11 cellular contexts compared by ENCODE assay signal in genomic region chr10:68954904-68955303, GRCh38. TPM values are rescaled to one million over a fixed set of nuclear protein-coding genes. Genes with fewer than 3 reads are reported as not detected.
DNase-seq lines count a peak whose midpoint lies in the region; ATAC-seq and TF ChIP-seq lines count a peak whose summit lies in the region.
"Had no signal": no experiment of that assay in that cellular context is flagged by ENCODE, and none has a peak within 500 bp of the region (broad histone marks: within the 10 kb centered on the region; RNA-seq: fewer than 3 reads in every experiment).

No MANE protein-coding gene starts in this region.

- no peak overlapping the region for H3K9ac ChIP-seq in fibroblast of lung (ENCODE audit: insufficient read depth, low read length)

- no peak overlapping the region for H2AFZ ChIP-seq in fibroblast of lung (ENCODE audit: low read length)

- no peaks in the 10 kb centered on the region for H3K9me3 Mint-ChIP-seq in T-cell
- H3K9me3 Mint-ChIP-seq in stimulated activated memory B cell treated with anti-CD40 and anti-IgM and Interleukin-4, amounts not matched to agents 10 μg/mL and 1 μg/mL and 100 μg/mL, for 72 hours, result no peaks in the 10 kb centered on the region

- CTCF ChIA-PET in T-cell (lab: Charles Lee), result interaction anchor here (0.7 to 1.5 kb wide), 7 partner anchors 13 to 274 kb away, joined by 3 to 10 read pairs (median 4); partner anchors contain the start of gene KIFBP (in 1 of the 2)

- H3K79me2 ChIP-seq in fibroblast of lung (ENCODE audit: control insufficient read depth, insufficient read depth, low read length), result peaks cover 37% of the 10 kb centered on the region

- H3K4me3 Mint-ChIP-seq in T-cell, result peak overlapping the region; percentile 41 to 95 (median 46)
- H3K4me3 Mint-ChIP-seq in stimulated activated memory B cell treated with anti-CD40 and anti-IgM and Interleukin-4, amounts not matched to agents 10 μg/mL and 1 μg/mL and 100 μg/mL, for 72 hours, result peak overlapping the region; percentile 60

- H3K27me3 ChIP-seq in heart left ventricle (no peaks in the 10 kb centered on the region), fibroblast of lung (ENCODE audit: control insufficient read depth, insufficient read depth, low read length) (no peaks in the 10 kb centered on the region)
- H3K27me3 ChIP-seq: adrenal gland, SJSA1 had no signal

- ATAC-seq in heart left ventricle, result no peak
- ATAC-seq in Right ventricle myocardium inferior, result no peak
- ATAC-seq in T-cell (replicated peaks in 1 of 4), result no peak
- no peak for ATAC-seq in stimulated activated memory B cell treated with anti-CD40 and anti-IgM and Interleukin-4, amounts not matched to agents 10 μg/mL and 1 μg/mL and 100 μg/mL, for 72 hours

- no peaks in the 10 kb centered on the region for H3K27me3 Mint-ChIP-seq in T-cell
- H3K27me3 Mint-ChIP-seq in stimulated activated memory B cell treated with anti-CD40 and anti-IgM and Interleukin-4, amounts not matched to agents 10 μg/mL and 1 μg/mL and 100 μg/mL, for 72 hours, result no peaks in the 10 kb centered on the region

- intact Hi-C loops in heart left ventricle (cut with DNase I) (loop anchor here in 1 of 10 donors (2.0 kb wide), 1 partner anchor 54 kb away; the partner anchor contains the start of gene DDX50), Right ventricle myocardium inferior (cut with DNase I) (no loop called here)

- H3K27ac ChIP-seq in heart left ventricle (peak overlapping the region in 2 of 12 donors; percentile 70 to 81), fibroblast of lung (ENCODE audit: insufficient read depth, low read length) (no peak overlapping the region)

- peaks cover 24 to 35% (median 32%) of the 10 kb centered on the region in 3 donors for H3K4me1 Mint-ChIP-seq in T-cell
- H3K4me1 Mint-ChIP-seq in stimulated activated memory B cell treated with anti-CD40 and anti-IgM and Interleukin-4, amounts not matched to agents 10 μg/mL and 1 μg/mL and 100 μg/mL, for 72 hours, result peaks cover 21% of the 10 kb centered on the region

- DNase-seq in heart left ventricle, result no peak
- DNase-seq in Right ventricle myocardium inferior (ENCODE audit: missing footprints), result no peak
- no peak for DNase-seq in T-cell
- no peak for DNase-seq in fibroblast of lung (ENCODE audit: low read depth in 2 of 2)
- no peak for DNase-seq in NCI-H2227 (lab: John Stamatoyannopoulos, UW; ENCODE audit: unreplicated experiment)
- no peak for DNase-seq in SHP77 (lab: John Stamatoyannopoulos, UW)
- DNase-seq in islet precursor cell, result no peak
- DNase-seq: stimulated activated naive CD4-positive, alpha-beta T cell had no signal

- TF ChIP-seq POLR2A in heart left ventricle (IDR thresholded peaks at IDR 0.05), result no peak

- WGBS in heart left ventricle, 4 donors, result 89 to 95% (median 92%) methylated on average over 12 of the region's 12 CpGs

- H3K4me1 ChIP-seq in heart left ventricle (peaks cover 4 to 34% (median 21%) of the 10 kb centered on the region in 12 donors), fibroblast of lung (ENCODE audit: control insufficient read depth, extremely low read depth, insufficient read depth, low read length) (no peaks in the 10 kb centered on the region)

- H3K36me3 Mint-ChIP-seq in T-cell, result peaks cover 4% of the 10 kb centered on the region
- H3K36me3 Mint-ChIP-seq in stimulated activated memory B cell treated with anti-CD40 and anti-IgM and Interleukin-4, amounts not matched to agents 10 μg/mL and 1 μg/mL and 100 μg/mL, for 72 hours, result peaks cover 13% of the 10 kb centered on the region

- TF ChIP-seq CTCF in heart left ventricle (IDR thresholded peaks at IDR 0.05) (no peak), fibroblast of lung (conservative IDR thresholded peaks at IDR 0.05 in 1 of 2, IDR thresholded peaks at IDR 0.05 in 1 of 2; ENCODE audit: low read depth in 1 of 2, low read length in 2 of 2) (no peak)

- H3K36me3 ChIP-seq in heart left ventricle (peaks cover 0 to 34% (median 25%) of the 10 kb centered on the region in 9 donors), fibroblast of lung (ENCODE audit: control insufficient read depth, insufficient read depth, low read length) (peaks cover under 1% of the 10 kb centered on the region)

- peak overlapping the region in 1 of 2 donors; percentile 74 for H3K27ac Mint-ChIP-seq in T-cell
- peak overlapping the region; percentile 98 for H3K27ac Mint-ChIP-seq in stimulated activated memory B cell treated with anti-CD40 and anti-IgM and Interleukin-4, amounts not matched to agents 10 μg/mL and 1 μg/mL and 100 μg/mL, for 72 hours

- no peaks in the 10 kb centered on the region for H4K20me1 ChIP-seq in fibroblast of lung (ENCODE audit: control insufficient read depth, extremely low read depth, insufficient read depth, low read length)

- H3K4me3 ChIP-seq in heart left ventricle (peak overlapping the region in 7 of 12 donors; percentile 76 to 96 (median 92)), fibroblast of lung (replicated peaks in 1 of 4; ENCODE audit: control extremely low read depth in 1 of 4, insufficient read depth in 1 of 4, low read depth in 3 of 4, low read length in 4 of 4) (peak overlapping the region in 1 of 4 experiments; percentile 99)

- H3K9me3 ChIP-seq in heart left ventricle (no peaks in the 10 kb centered on the region), fibroblast of lung (ENCODE audit: control insufficient read depth, insufficient read depth, low read depth, low read length) (no peaks in the 10 kb centered on the region)
- H3K9me3 ChIP-seq: adrenal gland, SJSA1 had no signal

- POLR2A ChIA-PET in T-cell (lab: Charles Lee), result interaction anchor here in 1 of 2 donors (0.6 to 1.7 kb wide), 6 partner anchors 11 to 234 kb away, joined by 3 to 6 read pairs (median 4); partner anchors contain the start of gene CCAR1

- peak overlapping the region; percentile 88 for H3K4me2 ChIP-seq in fibroblast of lung (ENCODE audit: extremely low read depth, insufficient read depth, low read length)

RNA-seq across cellular contexts. Expression of gene DDX21, which starts 1.1 kb away (rescaled TPM):
- 10 to 100 TPM; 18.5 to 37.9 (median 26.2) TPM for total RNA-seq in heart left ventricle
- polyA plus RNA-seq in heart left ventricle, result 10 to 100 TPM in 1 of 2 donors, 1 to 10 TPM in 1; 8.0 to 40.2 TPM
- total RNA-seq in Right ventricle myocardium inferior, result 19.6 TPM
- 10 to 100 TPM; 53.7 to 86.0 (median 60.7) TPM for total RNA-seq in T-cell
- total RNA-seq in fibroblast of lung, result 52.4 and 54.2 TPM in 2 replicates
- polyA plus RNA-seq in fibroblast of lung, result 67.9 and 78.2 TPM in 2 replicates
- polyA plus RNA-seq in fibroblast of lung (2012), result 49.9 and 52.6 TPM in 2 replicates
- 5.4 and 7.4 TPM in 2 replicates for polyA minus RNA-seq in fibroblast of lung (ENCODE audit: low replicate concordance)

RNA-seq across cellular contexts. Expression of gene KIFBP, which starts 33.7 kb away (rescaled TPM):
- total RNA-seq in heart left ventricle (10 to 100 TPM; 43.1 to 70.6 (median 58.8) TPM), Right ventricle myocardium inferior (52.2 TPM), T-cell (10 to 100 TPM in 3 of 5 donors, 1 to 10 TPM in 2; 5.9 to 15.2 (median 13.2) TPM), fibroblast of lung (25.9 and 29.7 TPM in 2 replicates)
- polyA plus RNA-seq in heart left ventricle (10 to 100 TPM; 21.4 to 56.0 TPM), fibroblast of lung (60.2 and 62.0 TPM in 2 replicates)
- polyA plus RNA-seq in fibroblast of lung (2012), result 32.9 and 36.1 TPM in 2 replicates
- polyA minus RNA-seq in fibroblast of lung (ENCODE audit: low replicate concordance), result 1.8 and 2.8 TPM in 2 replicates

RNA-seq across cellular contexts. Expression of gene DDX50, which starts 53.8 kb away (rescaled TPM):
- total RNA-seq in heart left ventricle, result 10 to 100 TPM; 14.0 to 26.9 (median 20.2) TPM
- polyA plus RNA-seq in heart left ventricle, result 10 to 100 TPM in 1 of 2 donors, 1 to 10 TPM in 1; 7.4 to 20.0 TPM
- total RNA-seq in Right ventricle myocardium inferior, result 21.5 TPM
- total RNA-seq in T-cell, result 10 to 100 TPM; 31.0 to 42.3 (median 40.8) TPM
- total RNA-seq in fibroblast of lung, result 65.5 and 69.7 TPM in 2 replicates
- 47.9 and 48.6 TPM in 2 replicates for polyA plus RNA-seq in fibroblast of lung
- polyA plus RNA-seq in fibroblast of lung (2012), result 32.1 and 32.7 TPM in 2 replicates
- 6.6 and 12.6 TPM in 2 replicates for polyA minus RNA-seq in fibroblast of lung (ENCODE audit: low replicate concordance)
